ENCODE assay signal across 10 cellular contexts in genomic region chr2:180677200-180677599, GRCh38.
"Had no signal": no experiment of that assay in that cellular context is flagged by ENCODE, and none has a peak within 500 bp of the region (broad histone marks: within the 10 kb centered on the region; RNA-seq: fewer than 3 reads in every experiment).

No MANE protein-coding gene starts in this region.

- DNase-seq: activated CD4-positive, alpha-beta T cell treated with anti-CD3 and anti-CD28 coated beads for 4 hours; activated naive CD4-positive, alpha-beta T cell treated with anti-CD3 and anti-CD28 coated beads for 36 hours; effector memory CD8-positive, alpha-beta T cell; erythroblast; immature natural killer cell; left lung; mesenchymal stem cell; nephron progenitor cell; stimulated activated CD4-positive, alpha-beta T cell treated with anti-CD3 and anti-CD28 coated beads, Interleukin-15, amount 100 ng/mL, for 24 hours had no signal

- H3K36me3 ChIP-seq: left lung had no signal

- H3K27ac ChIP-seq: left lung had no signal

- H3K4me1 ChIP-seq: left lung had no signal

- H3K4me3 ChIP-seq: left lung had no signal

- ATAC-seq: activated T-helper 17 cell treated with anti-CD3 and anti-CD28 coated beads, Interleukin-2, amount 50 U/mL, for 72 hours; effector memory CD8-positive, alpha-beta T cell; left lung had no signal

- H3K27me3 ChIP-seq: left lung had no signal

- H3K9me3 ChIP-seq: left lung had no signal
